In genomic region chr18:79680891-79681339, GRCh38 we compare ENCODE assay signal across 9 cellular contexts. TPM values are rescaled to one million over a fixed set of nuclear protein-coding genes. Genes with fewer than 3 reads are reported as not detected.
DNase-seq lines count a peak whose midpoint lies in the region; ATAC-seq, FAIRE-seq and TF ChIP-seq lines count a peak whose summit lies in the region.
"Had no signal": no experiment of that assay in that cellular context is flagged by ENCODE, and none has a peak within 500 bp of the region (broad histone marks: within the 10 kb centered on the region; RNA-seq: fewer than 3 reads in every experiment).

No MANE protein-coding gene starts in this region.

- peaks cover 54% of the 10 kb centered on the region for H3K36me3 Mint-ChIP-seq in stimulated activated naive CD8-positive, alpha-beta T cell treated with anti-CD3 and anti-CD28 coated beads, Interleukin-15, Interleukin-2, amounts not matched to agents 100 ng/mL and 50 ng/mL, for 24 hours (ENCODE audit: low read depth)

- TF ChIP-seq CTCF in bronchial epithelial cell (IDR thresholded peaks at IDR 0.05; ENCODE audit: insufficient read depth, low read length, severe bottlenecking) (no peak), mucosa of descending colon (IDR thresholded peaks at IDR 0.05) (no peak)

- intact Hi-C loops in mucosa of descending colon (cut with DNase I, micrococcal nuclease), result no loop called here

- peak overlapping the region; percentile 96 for H3K27ac Mint-ChIP-seq in stimulated activated naive CD8-positive, alpha-beta T cell treated with anti-CD3 and anti-CD28 coated beads, Interleukin-15, Interleukin-2, amounts not matched to agents 100 ng/mL and 50 ng/mL, for 24 hours

- H3K27me3 Mint-ChIP-seq in stimulated activated naive CD8-positive, alpha-beta T cell treated with anti-CD3 and anti-CD28 coated beads, Interleukin-15, Interleukin-2, amounts not matched to agents 100 ng/mL and 50 ng/mL, for 24 hours, result no peaks in the 10 kb centered on the region

- peaks cover 33% of the 10 kb centered on the region for H3K4me1 ChIP-seq in mucosa of descending colon (ENCODE audit: low read depth)

- no peak for TF ChIP-seq POLR2A in GM18505 (IDR thresholded peaks at IDR 0.05; ENCODE audit: borderline replicate concordance, extremely low read depth, insufficient read depth, insufficient read length)

- no peaks in the 10 kb centered on the region for H3K9me3 Mint-ChIP-seq in stimulated activated naive CD8-positive, alpha-beta T cell treated with anti-CD3 and anti-CD28 coated beads, Interleukin-15, Interleukin-2, amounts not matched to agents 100 ng/mL and 50 ng/mL, for 24 hours

- DNase-seq in stimulated activated naive CD8-positive, alpha-beta T cell treated with anti-CD3 and anti-CD28 coated beads, Interleukin-15, Interleukin-2, amounts not matched to agents 100 U/mL and 50 U/mL, for 24 hours, result no peak
- no peak for DNase-seq in bronchial epithelial cell (ENCODE audit: low read depth)
- DNase-seq in mucosa of descending colon, result peak in 2 of 3 donors; percentile 30 to 56
- DNase-seq in RKO (ENCODE audit: low spot score), result no peak
- no peak for DNase-seq in NCI-H226
- DNase-seq in NCI-H2107 (lab: John Stamatoyannopoulos, UW), result no peak

- H3K36me3 ChIP-seq in bronchial epithelial cell (ENCODE audit: control insufficient read depth, insufficient read depth, low read length), result peaks cover 4% of the 10 kb centered on the region
- H3K36me3 ChIP-seq in mucosa of descending colon (ENCODE audit: low read depth), result no peaks in the 10 kb centered on the region

- peak overlapping the region; percentile 93 for H3K4me3 ChIP-seq in bronchial epithelial cell (ENCODE audit: low read depth, low read length)
- no peak overlapping the region for H3K4me3 ChIP-seq in mucosa of descending colon

- ATAC-seq in stimulated activated naive CD8-positive, alpha-beta T cell treated with anti-CD3 and anti-CD28 coated beads, Interleukin-15, Interleukin-2, amounts not matched to agents 100 U/mL and 50 U/mL, for 24 hours, result no peak
- no peak for ATAC-seq in mucosa of descending colon
- no peak for ATAC-seq in GM18505 (IDR thresholded peaks at IDR 0.05; ENCODE audit: unreplicated experiment)

- no peaks in the 10 kb centered on the region for H3K9me3 ChIP-seq in mucosa of descending colon

- no peak for FAIRE-seq in bronchial epithelial cell (lab: Jason Lieb, UNC)
- FAIRE-seq: G401.6 had no signal

- peak overlapping the region; percentile 95 for H3K4me3 Mint-ChIP-seq in stimulated activated naive CD8-positive, alpha-beta T cell treated with anti-CD3 and anti-CD28 coated beads, Interleukin-15, Interleukin-2, amounts not matched to agents 100 ng/mL and 50 ng/mL, for 24 hours

- peaks cover 81% of the 10 kb centered on the region for H3K4me1 Mint-ChIP-seq in stimulated activated naive CD8-positive, alpha-beta T cell treated with anti-CD3 and anti-CD28 coated beads, Interleukin-15, Interleukin-2, amounts not matched to agents 100 ng/mL and 50 ng/mL, for 24 hours (ENCODE audit: low read depth)

- H3K27me3 ChIP-seq in bronchial epithelial cell (ENCODE audit: control insufficient read depth, insufficient read depth, low read length), result no peaks in the 10 kb centered on the region

RNA-seq across cellular contexts. Expression of gene CTDP1, which starts 1.3 kb away (rescaled TPM):
- total RNA-seq in bronchial epithelial cell, result 27.1 and 32.1 TPM in 2 replicates
- 10 to 100 TPM; 28.6 to 37.4 (median 30.1) TPM for total RNA-seq in mucosa of descending colon

Comparison
In these comparisons a context has a peak if more than half of its experiments do, and no peak if none do; other contexts are left out.
1. DNase-seq: peak in mucosa of descending colon (2 of 3); none in stimulated activated naive CD8-positive, alpha-beta T cell treated with anti-CD3 and anti-CD28 coated beads, Interleukin-15, Interleukin-2, amounts not matched to agents 100 U/mL and 50 U/mL, for 24 hours (single experiment), bronchial epithelial cell (single experiment), RKO (single experiment), NCI-H226 (single experiment) and NCI-H2107 (single experiment).